ENCODE assay signal across 9 cellular contexts in the genomic region with DNA sequence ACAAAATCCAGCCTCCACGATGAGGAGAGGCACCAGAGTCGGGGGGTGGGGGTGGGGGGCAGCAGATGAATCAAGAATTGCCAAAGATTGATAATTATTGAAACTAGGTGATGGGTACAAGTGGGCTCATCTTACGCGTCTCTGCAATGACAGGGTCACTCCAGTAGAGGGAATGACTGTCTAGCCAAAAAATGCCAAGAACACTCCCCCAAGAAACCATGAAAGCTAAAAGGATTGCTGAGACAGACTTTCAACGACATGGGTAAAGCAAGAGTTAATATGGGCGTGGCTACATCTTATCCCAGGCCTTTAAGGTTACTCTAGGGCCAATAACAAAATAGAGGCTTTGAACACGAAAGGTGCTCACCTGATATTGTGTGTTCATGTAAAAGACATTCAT.
DNase-seq lines count a peak whose midpoint lies in the region; ATAC-seq and TF ChIP-seq lines count a peak whose summit lies in the region.
"Had no signal": no experiment of that assay in that cellular context is flagged by ENCODE, and none has a peak within 500 bp of the region (broad histone marks: within the 10 kb centered on the region; RNA-seq: fewer than 3 reads in every experiment).

No MANE protein-coding gene starts in this region.

- no peak for TF ChIP-seq POLR2A in erythroblast (IDR thresholded peaks at IDR 0.05; ENCODE audit: low read length)

- ATAC-seq in GM18867 (IDR thresholded peaks at IDR 0.05; ENCODE audit: unreplicated experiment) (peak; percentile 63), GM19324 (IDR thresholded peaks at IDR 0.05; ENCODE audit: low FRiP score, unreplicated experiment) (no peak), GM19397 (IDR thresholded peaks at IDR 0.05; ENCODE audit: unreplicated experiment) (no peak)

- DNase-seq in AML-193 (lab: John Stamatoyannopoulos, UW) (peak; percentile 18 to 39), NCI-H748 treated with DMSO at 0.1 percent for 48 hours (lab: John Stamatoyannopoulos, UW) (peak; percentile 20), erythroblast (lab: John Stamatoyannopoulos, UW) (peak; percentile 5 to 11), RKO (ENCODE audit: low spot score) (no peak), HCEC 1CT (no peak)
- DNase-seq: NCI-H2029 treated with DMSO at 0.1 percent for 48 hours had no signal

Comparison
In these comparisons a context has a peak if more than half of its experiments do, and no peak if none do; other contexts are left out.
1. DNase-seq: peak in AML-193 (2 of 2), NCI-H748 treated with DMSO at 0.1 percent for 48 hours (single experiment) and erythroblast (2 of 2); none in RKO (single experiment) and HCEC 1CT (single experiment).